In the genomic region with DNA sequence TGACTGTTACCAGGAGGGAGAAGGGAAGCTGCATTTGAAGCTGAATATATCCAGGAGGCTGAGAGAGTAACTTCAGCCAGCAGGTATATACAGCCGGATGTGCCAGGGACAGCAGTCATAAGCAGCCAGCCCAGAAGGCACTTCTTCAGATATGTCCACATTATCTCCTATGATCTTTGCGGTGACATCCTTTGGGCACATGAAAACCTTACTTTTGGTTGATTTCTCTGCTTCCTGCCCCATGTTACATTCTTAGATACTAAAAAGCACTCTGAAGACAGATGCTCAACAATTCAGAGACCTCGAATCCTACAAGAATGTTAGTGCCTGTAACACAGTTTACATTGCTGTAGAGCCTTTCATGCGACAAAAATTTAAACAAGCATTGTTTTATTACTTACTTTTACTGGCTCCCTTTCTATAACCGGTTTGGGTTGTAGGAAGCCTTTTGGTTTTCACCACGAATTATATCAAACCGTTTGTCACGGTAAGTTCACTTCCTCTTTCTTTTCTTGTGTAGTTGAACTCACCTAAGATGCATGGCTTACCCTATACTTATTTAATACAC, we compare ENCODE assay signal across 8 cellular contexts. TPM values are rescaled to one million over a fixed set of nuclear protein-coding genes. Genes with fewer than 3 reads are reported as not detected.
DNase-seq lines count a peak whose midpoint lies in the region; ATAC-seq lines count a peak whose summit lies in the region.

No MANE protein-coding gene starts in this region.

- H3K27me3 ChIP-seq in neuronal stem cell (ENCODE audit: control insufficient read depth in 3 of 3, insufficient read depth in 3 of 3, low read depth in 1 of 3, low read length in 3 of 3): peaks cover 0 to 8% (median 0%) of the 10 kb centered on the region in 3 experiments

- no peak overlapping the region for H2AK5ac ChIP-seq in neuronal stem cell (ENCODE audit: low read depth, low read length)

- H3K4me2 ChIP-seq in neuronal stem cell (ENCODE audit: insufficient read depth, low read length, poor library complexity, severe bottlenecking): no peak overlapping the region

- no peaks in the 10 kb centered on the region for H3K9me3 Mint-ChIP-seq in immature natural killer cell

- H3K79me1 ChIP-seq in neuronal stem cell (ENCODE audit: low read depth, low read length): no peaks in the 10 kb centered on the region

- H3K18ac ChIP-seq in neuronal stem cell (ENCODE audit: low read length): no peak overlapping the region

- no peak overlapping the region for H2AFZ ChIP-seq in neuronal stem cell (ENCODE audit: low read length)

- H3K4me3 ChIP-seq in neuronal stem cell (ENCODE audit: low read length in 2 of 2): no peak overlapping the region

- H3K4me1 ChIP-seq in neuronal stem cell (ENCODE audit: control insufficient read depth in 2 of 2, insufficient read depth in 1 of 2, low read depth in 1 of 2, low read length in 2 of 2): no peaks in the 10 kb centered on the region

- H3K4me3 Mint-ChIP-seq in immature natural killer cell: peak overlapping the region; percentile 27 to 51 (median 39)

- peak; percentile 16 for DNase-seq in T follicular helper cell (ENCODE audit: low read depth)
- DNase-seq in immature natural killer cell: peak; percentile 2 to 9 (median 6)
- no peak for DNase-seq in NCI-H1694 treated with DMSO at 0.1 percent for 48 hours (lab: John Stamatoyannopoulos, UW)
- DNase-seq in neuronal stem cell (ENCODE audit: low spot score): no peak
- no peak for DNase-seq in amygdala (lab: John Stamatoyannopoulos, UW)

- no peaks in the 10 kb centered on the region for H3K36me3 ChIP-seq in neuronal stem cell (replicated peaks in 1 of 2; ENCODE audit: control insufficient read depth in 2 of 2, insufficient read depth in 2 of 2, low read length in 2 of 2)

- no peaks in the 10 kb centered on the region for H3K36me3 Mint-ChIP-seq in immature natural killer cell

- H4K8ac ChIP-seq in neuronal stem cell (ENCODE audit: low read depth, low read length): no peak overlapping the region

- no peak overlapping the region for H3K23ac ChIP-seq in neuronal stem cell (ENCODE audit: low read depth, low read length, poor library complexity)

- H3K14ac ChIP-seq in neuronal stem cell (ENCODE audit: low read length): no peak overlapping the region

- H3K27me3 Mint-ChIP-seq in immature natural killer cell (ENCODE audit: low read depth in 3 of 3): peaks cover 0 to 2% (median 0%) of the 10 kb centered on the region in 3 donors

- H2BK120ac ChIP-seq in neuronal stem cell (ENCODE audit: low read depth, low read length): no peak overlapping the region

- H3K4me1 Mint-ChIP-seq in immature natural killer cell: peaks cover 4 to 10% of the 10 kb centered on the region in 2 donors

- peak overlapping the region in 1 of 6 donors; percentile 10 for H3K27ac Mint-ChIP-seq in immature natural killer cell

- no peak overlapping the region for H3K4ac ChIP-seq in neuronal stem cell (ENCODE audit: low read length)

- no peak overlapping the region for H2BK5ac ChIP-seq in neuronal stem cell (ENCODE audit: low read length)

- no peak overlapping the region for H3K9ac ChIP-seq in neuronal stem cell (ENCODE audit: low read depth, low read length, poor library complexity)

- no CpG with 5 or more reads among the region's 8 CpGs for WGBS in neuronal stem cell (ENCODE audit: extremely low coverage in 2 of 2, insufficient read length in 2 of 2, insufficient replicate concordance in 1 of 2), 2 donors

- ATAC-seq in GM18867 (IDR thresholded peaks at IDR 0.05; ENCODE audit: unreplicated experiment) (peak; percentile 78), HG03039 (IDR thresholded peaks at IDR 0.05; ENCODE audit: unreplicated experiment) (peak; percentile 57), HG03565 (IDR thresholded peaks at IDR 0.05; ENCODE audit: unreplicated experiment) (no peak)

- no peak overlapping the region for H3K27ac ChIP-seq in neuronal stem cell (replicated peaks; ENCODE audit: low read length)

- no peak overlapping the region for H2BK15ac ChIP-seq in neuronal stem cell (ENCODE audit: low read length)

- no peak overlapping the region for H4K91ac ChIP-seq in neuronal stem cell (ENCODE audit: low read depth, low read length, poor library complexity)

- no peaks in the 10 kb centered on the region for H3K9me3 ChIP-seq in neuronal stem cell (replicated peaks in 1 of 2; ENCODE audit: control insufficient read depth in 2 of 2, insufficient read depth in 1 of 2, low read depth in 1 of 2, low read length in 2 of 2)

- H2BK12ac ChIP-seq in neuronal stem cell (ENCODE audit: low read length): no peak overlapping the region

RNA-seq across cellular contexts. Expression of a gene that starts 50.3 kb away (rescaled TPM):
- polyA plus RNA-seq in immature natural killer cell: 10 to 100 TPM in 2 of 3 donors, 1 to 10 TPM in 1; 6.9 to 53.1 (median 26.2) TPM
- 34.0 TPM for polyA plus RNA-seq in neuronal stem cell (2013, experiment 1 of 2)
- 30.7 TPM for polyA plus RNA-seq in neuronal stem cell (2013, experiment 2 of 2)

Comparison
In these comparisons a context has a peak if more than half of its experiments do, and no peak if none do; other contexts are left out.
1. DNase-seq: peak in T follicular helper cell (single experiment) and immature natural killer cell (3 of 3); none in NCI-H1694 treated with DMSO at 0.1 percent for 48 hours (single experiment), neuronal stem cell (single experiment) and amygdala (0 of 56).